In the genomic region with DNA sequence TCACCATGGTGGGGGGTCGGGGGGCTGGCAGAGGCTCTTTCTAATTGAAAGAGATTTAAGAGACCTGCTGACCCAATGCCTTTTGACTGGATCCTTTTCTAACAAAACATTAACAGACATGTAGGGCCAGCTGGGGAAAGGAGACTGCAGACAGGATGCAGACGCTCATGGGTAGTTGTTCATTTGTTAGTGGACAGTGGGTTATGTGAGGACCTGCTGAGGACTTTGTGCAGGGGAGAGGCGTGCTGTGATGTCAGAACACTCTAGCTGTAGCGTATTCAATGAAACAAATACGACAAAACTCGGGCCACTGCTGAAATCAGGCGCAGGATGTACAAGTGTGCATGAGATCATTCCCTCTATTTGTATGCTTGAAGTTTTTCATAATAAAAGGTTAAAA, we compare ENCODE assay signal across 9 cellular contexts. TPM values are rescaled to one million over a fixed set of nuclear protein-coding genes. Genes with fewer than 3 reads are reported as not detected.
DNase-seq lines count a peak whose midpoint lies in the region; ATAC-seq and TF ChIP-seq lines count a peak whose summit lies in the region.
"Had no signal": no experiment of that assay in that cellular context is flagged by ENCODE, and none has a peak within 500 bp of the region (broad histone marks: within the 10 kb centered on the region; RNA-seq: fewer than 3 reads in every experiment).

No MANE protein-coding gene starts in this region.

- H3K27me3 ChIP-seq in lower lobe of right lung (ENCODE audit: low read depth) (peaks cover 5% of the 10 kb centered on the region), thyroid gland (no peaks in the 10 kb centered on the region)

- TF ChIP-seq POLR2A in thyroid gland (IDR thresholded peaks at IDR 0.05) = no peak

- no peaks in the 10 kb centered on the region for H3K36me3 ChIP-seq in lower lobe of right lung
- H3K36me3 ChIP-seq in thyroid gland = no peaks in the 10 kb centered on the region
- H3K36me3 ChIP-seq: brain microvascular endothelial cell had no signal

- H3K4me3 ChIP-seq in lower lobe of right lung = peak overlapping the region; percentile 39
- peak overlapping the region in 2 of 3 donors; percentile 0 to 43 for H3K4me3 ChIP-seq in thyroid gland (replicated peaks in 1 of 3)

- H3K9me3 ChIP-seq in lower lobe of right lung (no peaks in the 10 kb centered on the region), thyroid gland (no peaks in the 10 kb centered on the region)

- H3K4me1 ChIP-seq in lower lobe of right lung (peaks cover 11% of the 10 kb centered on the region), thyroid gland (peaks cover 37 to 41% of the 10 kb centered on the region in 2 donors)

- ATAC-seq in lower lobe of right lung (no peak), GM21825 (IDR thresholded peaks at IDR 0.05; ENCODE audit: unreplicated experiment) (no peak)
- ATAC-seq: activated CD8-positive, alpha-beta T cell treated with anti-CD3 and anti-CD28 coated beads, Interleukin-2, amount 10 ng/mL, durations not matched to agents 7 days and 5 days had no signal

- 73 to 76% methylated on average over 7 of the region's 7 CpGs for WGBS in thyroid gland, 2 donors

- DNase-seq in NCI-H510A (lab: John Stamatoyannopoulos, UW) = peak; percentile 46
- no peak for DNase-seq in lower lobe of right lung
- DNase-seq in thyroid gland = no peak
- DNase-seq in stimulated activated naive CD4-positive, alpha-beta T cell (lab: John Stamatoyannopoulos, UW) = no peak
- no peak for DNase-seq in activated naive CD4-positive, alpha-beta T cell treated with Interleukin-2 at 50 U/mL for 16 hours
- DNase-seq: activated CD8-positive, alpha-beta T cell treated with anti-CD3 and anti-CD28 coated beads, Interleukin-2, amount 10 ng/mL, durations not matched to agents 7 days and 5 days had no signal

- no peak for TF ChIP-seq CTCF in lower lobe of right lung (IDR thresholded peaks at IDR 0.05)
- TF ChIP-seq CTCF in thyroid gland (IDR thresholded peaks at IDR 0.05) = no peak

- intact Hi-C loops in lower lobe of right lung (cut with DNase I) = no loop called here
- intact Hi-C loops in thyroid gland (cut with DNase I) = no loop called here

- H3K27ac ChIP-seq in cingulate gyrus (ENCODE audit: low read depth, low read length) (peak overlapping the region; percentile 95), lower lobe of right lung (peak overlapping the region; percentile 76), thyroid gland (peak overlapping the region; percentile 83 to 87 (median 84))
- H3K27ac ChIP-seq: brain microvascular endothelial cell had no signal

RNA-seq across cellular contexts. Expression of a gene that starts 1.1 kb away (rescaled TPM):
- total RNA-seq in lower lobe of right lung = 3.5 TPM
- 10 to 100 TPM in 3 of 4 donors, 1 to 10 TPM in 1; 7.9 to 20.5 (median 17.1) TPM for total RNA-seq in thyroid gland
- total RNA-seq: activated CD8-positive, alpha-beta T cell treated with anti-CD3 and anti-CD28 coated beads, Interleukin-2, amount 10 ng/mL, durations not matched to agents 7 days and 5 days had no signal

RNA-seq across cellular contexts. Expression of a gene that starts 34.1 kb away (rescaled TPM):
- total RNA-seq in lower lobe of right lung = 39.6 TPM
- 10 to 100 TPM; 21.1 to 74.7 (median 32.7) TPM for total RNA-seq in thyroid gland

RNA-seq across cellular contexts. Expression of a gene that starts 43.4 kb away (rescaled TPM):
- 53.6 TPM for total RNA-seq in lower lobe of right lung
- 10 to 100 TPM; 50.0 to 76.6 (median 64.6) TPM for total RNA-seq in thyroid gland

RNA-seq across cellular contexts. Expression of a gene that starts 58.2 kb away (rescaled TPM):
- not detected for total RNA-seq in lower lobe of right lung
- total RNA-seq in thyroid gland = not detected
- total RNA-seq: activated CD8-positive, alpha-beta T cell treated with anti-CD3 and anti-CD28 coated beads, Interleukin-2, amount 10 ng/mL, durations not matched to agents 7 days and 5 days had no signal
